ENCODE assay signal across 21 cellular contexts in genomic region chr14:98270201-98270600, GRCh38.
"Had no signal": no experiment of that assay in that cellular context is flagged by ENCODE, and none has a peak within 500 bp of the region (broad histone marks: within the 10 kb centered on the region; RNA-seq: fewer than 3 reads in every experiment).

No MANE protein-coding gene starts in this region.

- H3K4me1 ChIP-seq: heart left ventricle, psoas muscle, right atrium auricular region, stomach, transverse colon had no signal

- H3K36me3 ChIP-seq: heart left ventricle, neutrophil, right atrium auricular region, stomach, thoracic aorta, transverse colon had no signal

- ATAC-seq: heart left ventricle; left colon; left ventricle myocardium superior; mucosa of descending colon; naive thymus-derived CD8-positive, alpha-beta T cell; psoas muscle had no signal

- H3K27ac ChIP-seq: coronary artery, heart left ventricle, neutrophil, psoas muscle, right atrium auricular region, stomach, thoracic aorta, transverse colon had no signal

- H3K4me3 ChIP-seq: coronary artery, heart left ventricle, lung, mucosa of descending colon, psoas muscle, right atrium auricular region, stomach, thoracic aorta, transverse colon had no signal

- DNase-seq: central memory CD4-positive, alpha-beta T cell; effector CD8-positive, alpha-beta T cell; heart left ventricle; hippocampal formation; left colon; left ventricle myocardium superior; mesendoderm; mucosa of descending colon; naive thymus-derived CD8-positive, alpha-beta T cell; psoas muscle; small intestine; stimulated activated CD4-positive, alpha-beta T cell treated with anti-CD3 and anti-CD28 coated beads, Interleukin-12 subunit alpha, Interleukin-12 subunit beta, amount 100 ng/mL, for 4 hours; stimulated activated naive CD4-positive, alpha-beta T cell; stomach; substantia nigra; transverse colon had no signal

- H3K9me3 ChIP-seq: mucosa of descending colon, neutrophil, psoas muscle, thoracic aorta, transverse colon had no signal

- H3K27me3 ChIP-seq: heart left ventricle, neutrophil, right atrium auricular region, transverse colon had no signal
